In genomic region chr6:109854541-109855308, GRCh38 we compare ENCODE assay signal across 33 cellular contexts.
"Had no signal": no experiment of that assay in that cellular context is flagged by ENCODE, and none has a peak within 500 bp of the region (broad histone marks: within the 10 kb centered on the region; RNA-seq: fewer than 3 reads in every experiment).

No MANE protein-coding gene starts in this region.

- H3K4me1 ChIP-seq: esophagus muscularis mucosa, foreskin keratinocyte, heart left ventricle, prostate gland, sigmoid colon, suprapubic skin, tibial artery, upper lobe of right lung had no signal

- H3K4me1 Mint-ChIP-seq: activated naive CD4-positive, alpha-beta T cell treated with anti-CD3 and anti-CD28 coated beads, Interleukin-2, amount 50 U/mL, for 24 hours; activated naive CD8-positive, alpha-beta T cell treated with anti-CD3 and anti-CD28 coated beads, Interleukin-2, amount 50 U/mL, for 24 hours; activated T-helper 17 cell treated with anti-CD3 and anti-CD28 coated beads, Interleukin-2, amount 50 U/mL, for 72 hours; immature natural killer cell; naive thymus-derived CD4-positive, alpha-beta T cell had no signal

- H3K27ac Mint-ChIP-seq: activated CD8-positive, alpha-beta T cell treated with anti-CD3 and anti-CD28 coated beads for 36 hours; activated naive CD4-positive, alpha-beta T cell treated with anti-CD3 and anti-CD28 coated beads, Interleukin-2, amount 50 U/mL, for 24 hours; activated naive CD8-positive, alpha-beta T cell treated with anti-CD3 and anti-CD28 coated beads, Interleukin-2, amount 50 U/mL, for 24 hours; activated T-helper 17 cell treated with anti-CD3 and anti-CD28 coated beads, Interleukin-2, amount 50 U/mL, for 72 hours; immature natural killer cell; mesothelial cell of epicardium; naive thymus-derived CD4-positive, alpha-beta T cell; stimulated activated memory B cell treated with anti-CD40 and anti-IgM and Interleukin-4, amounts not matched to agents 10 μg/mL and 1 μg/mL and 100 μg/mL, for 72 hours; T-helper 1 cell treated with Interleukin-12 subunit alpha and Interleukin-12 subunit beta and Interleukin-4 antibody, amounts not matched to agents 30 μg/mL and 1 μg/mL, for 36 hours had no signal

- H3K27me3 ChIP-seq: esophagus muscularis mucosa, heart left ventricle, ovary, sigmoid colon, suprapubic skin, tibial artery, upper lobe of right lung had no signal

- H3K9me3 Mint-ChIP-seq: activated CD8-positive, alpha-beta T cell treated with anti-CD3 and anti-CD28 coated beads for 36 hours; activated naive CD4-positive, alpha-beta T cell treated with anti-CD3 and anti-CD28 coated beads, Interleukin-2, amount 50 U/mL, for 24 hours; activated naive CD8-positive, alpha-beta T cell treated with anti-CD3 and anti-CD28 coated beads, Interleukin-2, amount 50 U/mL, for 24 hours; activated T-cell treated with anti-CD3 and anti-CD28 coated beads, Interleukin-2, amount 50 U/mL, for 4 hours; activated T-helper 17 cell treated with anti-CD3 and anti-CD28 coated beads, Interleukin-2, amount 50 U/mL, for 72 hours; immature natural killer cell had no signal

- H3K36me3 ChIP-seq: esophagus muscularis mucosa, heart left ventricle, ovary, prostate gland, sigmoid colon, suprapubic skin, tibial artery, upper lobe of right lung, WERI-Rb-1 had no signal

- H3K27ac ChIP-seq: esophagus muscularis mucosa, foreskin keratinocyte, heart left ventricle, ovary, prostate gland, sigmoid colon, suprapubic skin, tibial artery, upper lobe of right lung, WERI-Rb-1 had no signal

- H3K4me3 Mint-ChIP-seq: activated CD8-positive, alpha-beta T cell treated with anti-CD3 and anti-CD28 coated beads for 36 hours; activated naive CD4-positive, alpha-beta T cell treated with anti-CD3 and anti-CD28 coated beads, Interleukin-2, amount 50 U/mL, for 24 hours; activated naive CD8-positive, alpha-beta T cell treated with anti-CD3 and anti-CD28 coated beads, Interleukin-2, amount 50 U/mL, for 24 hours; activated T-cell treated with anti-CD3 and anti-CD28 coated beads, Interleukin-2, amount 50 U/mL, for 4 hours; activated T-helper 17 cell treated with anti-CD3 and anti-CD28 coated beads, Interleukin-2, amount 50 U/mL, for 72 hours; immature natural killer cell; mesothelial cell of epicardium; naive thymus-derived CD4-positive, alpha-beta T cell; stimulated activated memory B cell treated with anti-CD40 and anti-IgM and Interleukin-4, amounts not matched to agents 10 μg/mL and 1 μg/mL and 100 μg/mL, for 72 hours; T-helper 1 cell treated with Interleukin-12 subunit alpha and Interleukin-12 subunit beta and Interleukin-4 antibody, amounts not matched to agents 30 μg/mL and 1 μg/mL, for 36 hours had no signal

- DNase-seq: activated CD4-positive, alpha-beta T cell treated with anti-CD3 and anti-CD28 coated beads for 1 hour; activated CD4-positive, alpha-beta T cell treated with anti-CD3 and anti-CD28 coated beads, Interleukin-2, amount 50 U/mL, for 1 hour; activated CD8-positive, alpha-beta T cell treated with anti-CD3 and anti-CD28 coated beads for 36 hours; activated naive CD8-positive, alpha-beta T cell treated with anti-CD3 and anti-CD28 coated beads, Interleukin-2, amount 50 U/mL, for 24 hours; activated T-cell treated with anti-CD3 and anti-CD28 coated beads, Interleukin-2, amount 50 U/mL, for 4 hours; amygdala; caudate nucleus; foreskin keratinocyte; heart left ventricle; hypothalamus; immature natural killer cell; kidney; left colon; mammary epithelial cell; naive thymus-derived CD4-positive, alpha-beta T cell; ovary; retina; sigmoid colon; small intestine; stimulated activated CD4-positive, alpha-beta T cell treated with anti-CD3 and anti-CD28 coated beads, Interleukin-4, amount 100 ng/mL, for 4 hours; stimulated activated CD8-positive, alpha-beta memory T cell treated with anti-CD3 and anti-CD28 coated beads, Interleukin-4, amount 100 ng/mL, for 48 hours; T-helper 9 cell; tibial artery; upper lobe of right lung; WERI-Rb-1 had no signal

- H3K27me3 Mint-ChIP-seq: activated CD8-positive, alpha-beta T cell treated with anti-CD3 and anti-CD28 coated beads for 36 hours; activated naive CD4-positive, alpha-beta T cell treated with anti-CD3 and anti-CD28 coated beads, Interleukin-2, amount 50 U/mL, for 24 hours; activated naive CD8-positive, alpha-beta T cell treated with anti-CD3 and anti-CD28 coated beads, Interleukin-2, amount 50 U/mL, for 24 hours had no signal

- H3K4me3 ChIP-seq: esophagus muscularis mucosa, heart left ventricle, ovary, prostate gland, sigmoid colon, suprapubic skin, tibial artery, upper lobe of right lung had no signal

- H3K9me3 ChIP-seq: esophagus muscularis mucosa, heart left ventricle, ovary, prostate gland, sigmoid colon, suprapubic skin, tibial artery, upper lobe of right lung had no signal

- H3K36me3 Mint-ChIP-seq: activated naive CD4-positive, alpha-beta T cell treated with anti-CD3 and anti-CD28 coated beads, Interleukin-2, amount 50 U/mL, for 24 hours; immature natural killer cell; mesothelial cell of epicardium; naive thymus-derived CD4-positive, alpha-beta T cell; stimulated activated memory B cell treated with anti-CD40 and anti-IgM and Interleukin-4, amounts not matched to agents 10 μg/mL and 1 μg/mL and 100 μg/mL, for 72 hours had no signal
